ENCODE assay signal across 15 cellular contexts in the genomic region with DNA sequence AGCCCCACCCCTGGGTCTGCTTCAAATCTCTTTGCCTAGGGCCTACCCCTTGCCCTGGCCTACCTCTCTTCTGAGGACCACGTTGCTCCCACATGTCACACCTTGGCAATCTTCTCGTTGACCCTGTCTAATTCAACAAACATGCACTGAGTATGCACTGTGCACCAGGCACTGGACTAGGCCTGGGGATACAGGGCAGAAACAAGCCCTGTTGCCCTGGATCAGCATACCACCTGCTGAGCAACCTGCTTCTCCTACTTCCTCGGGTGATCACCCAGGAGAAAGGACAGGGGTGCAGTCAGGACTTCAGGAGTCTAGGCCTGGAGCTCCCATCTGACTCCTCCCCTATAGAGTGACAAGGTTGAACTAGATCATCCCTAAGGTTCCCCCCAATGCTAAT. TPM values are rescaled to one million over a fixed set of nuclear protein-coding genes. Genes with fewer than 3 reads are reported as not detected.
A peak's percentile ranks its signal among the peaks of the same experiment; 100 is the strongest.
DNase-seq lines count a peak whose midpoint lies in the region; ATAC-seq and TF ChIP-seq lines count a peak whose summit lies in the region.
"Had no signal": no experiment of that assay in that cellular context is flagged by ENCODE, and none has a peak within 500 bp of the region (broad histone marks: within the 10 kb centered on the region; RNA-seq: fewer than 3 reads in every experiment).

No MANE protein-coding gene starts in this region.

- POLR2A ChIA-PET in naive thymus-derived CD8-positive, alpha-beta T cell (lab: Charles Lee), result no interaction called here

- H3K4me1 Mint-ChIP-seq in activated T-helper 17 cell treated with anti-CD3 and anti-CD28 coated beads, Interleukin-2, amount 50 U/mL, for 72 hours, result peaks cover 31% of the 10 kb centered on the region
- peaks cover 17 to 53% (median 43%) of the 10 kb centered on the region in 4 donors for H3K4me1 Mint-ChIP-seq in naive thymus-derived CD8-positive, alpha-beta T cell

- no peak overlapping the region for H3K4me3 Mint-ChIP-seq in activated T-helper 17 cell treated with anti-CD3 and anti-CD28 coated beads, Interleukin-2, amount 50 U/mL, for 72 hours
- H3K4me3 Mint-ChIP-seq in naive thymus-derived CD8-positive, alpha-beta T cell, result peak overlapping the region in 1 of 10 donors; percentile 23

- DNase-seq in activated CD4-positive, CD25-positive, alpha-beta regulatory T cell treated with anti-CD3 and anti-CD28 coated beads, Interleukin-2, amount 50 U/mL, for 72 hours, result peak; percentile 24
- DNase-seq in activated CD4-positive, CD25-positive, alpha-beta regulatory T cell (lab: John Stamatoyannopoulos, UW), result no peak
- DNase-seq in GM13976 (ENCODE audit: low spot score), result peak; percentile 12
- DNase-seq in naive thymus-derived CD8-positive, alpha-beta T cell, result no peak
- DNase-seq in NCI-H128 (lab: John Stamatoyannopoulos, UW; ENCODE audit: unreplicated experiment), result no peak
- DNase-seq in NCI-H2227 treated with DMSO at 0.1 percent for 48 hours (lab: John Stamatoyannopoulos, UW), result no peak
- DNase-seq: MV-4-11, NCI-H1436, NCI-H2029 treated with DMSO at 0.1 percent for 48 hours, NCI-H524, SHP77 treated with DMSO at 0.1 percent for 48 hours had no signal

- no peaks in the 10 kb centered on the region for H3K27me3 Mint-ChIP-seq in activated T-helper 17 cell treated with anti-CD3 and anti-CD28 coated beads, Interleukin-2, amount 50 U/mL, for 72 hours
- H3K27me3 Mint-ChIP-seq in naive thymus-derived CD8-positive, alpha-beta T cell, result no peaks in the 10 kb centered on the region

- TF ChIP-seq CTCF in GM13976 (IDR thresholded peaks at IDR 0.05; ENCODE audit: borderline replicate concordance, control extremely low read depth, extremely low read depth, insufficient read depth, missing control alignments), result no peak

- H3K36me3 Mint-ChIP-seq in activated T-helper 17 cell treated with anti-CD3 and anti-CD28 coated beads, Interleukin-2, amount 50 U/mL, for 72 hours (ENCODE audit: low read depth), result peaks cover 43% of the 10 kb centered on the region
- no peaks in the 10 kb centered on the region for H3K36me3 Mint-ChIP-seq in naive thymus-derived CD8-positive, alpha-beta T cell

- no peaks in the 10 kb centered on the region for H3K9me3 Mint-ChIP-seq in activated T-helper 17 cell treated with anti-CD3 and anti-CD28 coated beads, Interleukin-2, amount 50 U/mL, for 72 hours
- H3K9me3 Mint-ChIP-seq in naive thymus-derived CD8-positive, alpha-beta T cell, result no peaks in the 10 kb centered on the region

- peak overlapping the region; percentile 95 for H3K27ac Mint-ChIP-seq in activated T-helper 17 cell treated with anti-CD3 and anti-CD28 coated beads, Interleukin-2, amount 50 U/mL, for 72 hours
- H3K27ac Mint-ChIP-seq in naive thymus-derived CD8-positive, alpha-beta T cell, result peak overlapping the region in 7 of 10 donors; percentile 14 to 87 (median 70)

- no peak for ATAC-seq in activated T-helper 17 cell treated with anti-CD3 and anti-CD28 coated beads, Interleukin-2, amount 50 U/mL, for 72 hours (replicated peaks)
- no peak for ATAC-seq in naive thymus-derived CD8-positive, alpha-beta T cell
- ATAC-seq in GM18870 (IDR thresholded peaks at IDR 0.05; ENCODE audit: unreplicated experiment), result no peak
- ATAC-seq: GM12878 had no signal

- in situ Hi-C loops in GM13976 (cut with MboI; ENCODE audit: low sequenced_read_pairs, unreplicated experiment), result no loop called here

RNA-seq across cellular contexts. Expression of a gene that starts 9.7 kb away (rescaled TPM):
- 10 to 100 TPM in 1 of 2 donors, 1 to 10 TPM in 1; 1.0 to 49.8 TPM for total RNA-seq in activated T-helper 17 cell treated with anti-CD3 and anti-CD28 coated beads, Interleukin-2, amount 50 U/mL, for 72 hours
- 1 to 10 TPM; 1.7 to 1.8 TPM for total RNA-seq in naive thymus-derived CD8-positive, alpha-beta T cell
- 1 to 10 TPM in 2 of 3 donors, under 1 TPM in 1; 0.53 to 1.2 (median 1.1) TPM for polyA plus RNA-seq in naive thymus-derived CD8-positive, alpha-beta T cell

RNA-seq across cellular contexts. Expression of a gene that starts 30.8 kb away (rescaled TPM):
- total RNA-seq in activated T-helper 17 cell treated with anti-CD3 and anti-CD28 coated beads, Interleukin-2, amount 50 U/mL, for 72 hours, result under 1 TPM in 1 of 2 donors, not detected in 1; 0.29 TPM
- total RNA-seq in naive thymus-derived CD8-positive, alpha-beta T cell, result not detected
- under 1 TPM in 1 of 3 donors, not detected in 2; 0.08 TPM for polyA plus RNA-seq in naive thymus-derived CD8-positive, alpha-beta T cell

RNA-seq across cellular contexts. Expression of a gene that starts 58.8 kb away (rescaled TPM):
- total RNA-seq in activated T-helper 17 cell treated with anti-CD3 and anti-CD28 coated beads, Interleukin-2, amount 50 U/mL, for 72 hours, result not detected
- not detected for total RNA-seq in naive thymus-derived CD8-positive, alpha-beta T cell
- not detected for polyA plus RNA-seq in naive thymus-derived CD8-positive, alpha-beta T cell
- total RNA-seq: G401 had no signal

Comparison
In these comparisons a context has a peak if more than half of its experiments do, and no peak if none do; other contexts are left out.
1. DNase-seq: peak in activated CD4-positive, CD25-positive, alpha-beta regulatory T cell treated with anti-CD3 and anti-CD28 coated beads, Interleukin-2, amount 50 U/mL, for 72 hours (single experiment) and GM13976 (single experiment); none in activated CD4-positive, CD25-positive, alpha-beta regulatory T cell (0 of 4), naive thymus-derived CD8-positive, alpha-beta T cell (0 of 10), NCI-H128 (single experiment) and NCI-H2227 treated with DMSO at 0.1 percent for 48 hours (single experiment).